ENCODE assay signal across 27 cellular contexts in genomic region chr20:52102126-52102525, GRCh38.
"Had no signal": no experiment of that assay in that cellular context is flagged by ENCODE, and none has a peak within 500 bp of the region (broad histone marks: within the 10 kb centered on the region; RNA-seq: fewer than 3 reads in every experiment).

No MANE protein-coding gene starts in this region.

- H3K27ac ChIP-seq: colonic mucosa, epithelial cell of prostate, gastrocnemius medialis, psoas muscle, sigmoid colon, stomach, thyroid gland, upper lobe of left lung had no signal

- H3K36me3 Mint-ChIP-seq: stimulated activated effector memory CD8-positive, alpha-beta T cell treated with anti-CD3 and anti-CD28 coated beads, Interleukin-12 subunit alpha, Interleukin-12 subunit beta, amount 100 ng/mL, for 72 hours had no signal

- H3K9me3 ChIP-seq: colonic mucosa, gastrocnemius medialis, psoas muscle, sigmoid colon, stomach, thyroid gland, upper lobe of left lung had no signal

- H3K9me3 Mint-ChIP-seq: dendritic cell treated with granulocyte-macrophage colony-stimulating factor and Interleukin-4, amounts not matched to agents 40 ng/mL and 50 ng/mL, for 4 days; endodermal cell; memory B cell; nephron progenitor cell; stimulated activated effector memory CD8-positive, alpha-beta T cell treated with anti-CD3 and anti-CD28 coated beads, Interleukin-12 subunit alpha, Interleukin-12 subunit beta, amount 100 ng/mL, for 72 hours had no signal

- H3K4me3 Mint-ChIP-seq: dendritic cell treated with granulocyte-macrophage colony-stimulating factor and Interleukin-4, amounts not matched to agents 40 ng/mL and 50 ng/mL, for 4 days; memory B cell; stimulated activated effector memory CD8-positive, alpha-beta T cell treated with anti-CD3 and anti-CD28 coated beads, Interleukin-12 subunit alpha, Interleukin-12 subunit beta, amount 100 ng/mL, for 72 hours had no signal

- H3K4me3 ChIP-seq: colonic mucosa, gastrocnemius medialis, lung, psoas muscle, sigmoid colon, stomach, thyroid gland, upper lobe of left lung had no signal

- H3K27ac Mint-ChIP-seq: dendritic cell treated with granulocyte-macrophage colony-stimulating factor and Interleukin-4, amounts not matched to agents 40 ng/mL and 50 ng/mL, for 4 days; endodermal cell; memory B cell; naive thymus-derived CD8-positive, alpha-beta T cell; nephron progenitor cell; stimulated activated effector memory CD8-positive, alpha-beta T cell treated with anti-CD3 and anti-CD28 coated beads, Interleukin-12 subunit alpha, Interleukin-12 subunit beta, amount 100 ng/mL, for 72 hours had no signal

- DNase-seq: colonic mucosa; effector CD8-positive, alpha-beta T cell; endodermal cell; foreskin fibroblast; gastrocnemius medialis; head of caudate nucleus; kidney; naive thymus-derived CD8-positive, alpha-beta T cell; nephron progenitor cell; nucleus accumbens; posterior cingulate gyrus; psoas muscle; right cardiac atrium; sigmoid colon; stimulated activated CD4-positive, alpha-beta T cell treated with anti-CD3 and anti-CD28 coated beads, Interleukin-2, amount 100 ng/mL, for 24 hours; stimulated activated CD4-positive, alpha-beta T cell treated with anti-CD3 and anti-CD28 coated beads, Interleukin-4, amount 100 ng/mL, for 24 hours; stimulated activated naive CD4-positive, alpha-beta T cell treated with Interleukin-2 at 50 U/mL for 16 hours; stomach; thyroid gland; upper lobe of left lung had no signal

- ATAC-seq: esophagus mucosa; gastrocnemius medialis; left lobe of liver; naive thymus-derived CD8-positive, alpha-beta T cell; psoas muscle; right cardiac atrium; stimulated activated effector memory CD8-positive, alpha-beta T cell treated with anti-CD3 and anti-CD28 coated beads, Interleukin-12 subunit alpha, Interleukin-12 subunit beta, amount 100 ng/mL, for 72 hours had no signal

- H3K36me3 ChIP-seq: colonic mucosa, gastrocnemius medialis, thyroid gland had no signal
